Comparison of ENCODE assay signal across 8 cellular contexts in the genomic region with DNA sequence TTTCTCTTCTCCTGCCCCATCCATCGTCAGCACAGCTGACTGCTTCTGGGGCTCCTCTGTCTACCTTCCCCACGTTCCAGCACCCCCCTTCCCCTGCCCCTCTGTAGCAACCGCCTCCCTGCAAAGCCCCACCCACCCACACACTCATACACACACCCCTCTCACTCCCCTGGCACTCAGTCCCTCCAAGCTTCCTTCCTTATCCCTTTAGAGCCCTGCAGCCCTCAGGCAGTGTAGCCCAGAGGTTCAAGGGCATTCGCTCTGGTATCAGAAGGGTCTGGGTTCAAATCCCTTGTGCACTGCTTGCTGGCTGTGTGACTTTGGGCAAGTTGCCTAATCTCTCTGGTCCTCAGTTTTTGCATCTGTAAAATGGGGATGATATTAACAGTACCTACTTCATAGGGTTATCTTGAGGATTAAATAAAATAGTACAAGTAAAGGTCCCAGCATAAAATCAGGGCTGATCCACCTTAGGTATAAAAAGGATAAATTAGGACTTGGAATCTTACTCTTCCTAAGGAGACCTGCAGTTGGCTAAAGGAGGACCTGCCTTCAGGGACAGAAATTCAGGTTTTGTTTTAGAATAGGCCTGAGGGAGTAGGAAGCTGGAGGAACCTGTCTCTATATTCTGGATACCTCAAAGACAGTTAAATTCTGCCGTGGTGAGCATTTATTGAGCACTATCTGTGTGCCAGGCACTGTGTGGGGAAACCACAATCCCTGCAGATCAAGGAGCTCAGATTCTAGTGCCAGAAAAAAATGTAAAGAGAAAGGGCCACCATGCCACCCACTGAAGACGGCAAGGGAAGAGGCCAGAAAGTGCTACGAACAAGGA.
DNase-seq lines count a peak whose midpoint lies in the region; ATAC-seq, FAIRE-seq and TF ChIP-seq lines count a peak whose summit lies in the region.

No MANE protein-coding gene starts in this region.

- H3K9me2 ChIP-seq in PC-3 (replicated peaks; ENCODE audit: low read length): no peaks in the 10 kb centered on the region

- no peak for TF ChIP-seq EP300 in transverse colon (IDR thresholded peaks at IDR 0.05; ENCODE audit: low read depth)

- H2AFZ ChIP-seq in PC-3 (ENCODE audit: low read length) (peak overlapping the region; percentile 45; the same call in 1 of the 2 replicates), endothelial cell of umbilical vein (ENCODE audit: low read depth, low read length) (peak overlapping the region; percentile 60)

- TF ChIP-seq POLR2A in endothelial cell of umbilical vein (IDR thresholded peaks at IDR 0.05; ENCODE audit: low read depth, low read length): no peak
- peak; percentile 32 for TF ChIP-seq POLR2A in transverse colon (IDR thresholded peaks at IDR 0.05)

- no peaks in the 10 kb centered on the region for H3F3A ChIP-seq in PC-3 (ENCODE audit: low read length, unreplicated experiment)

- DNase-seq in PC-3 (no peak), endothelial cell of umbilical vein (ENCODE audit: low read depth, low spot score) (no peak), mucosa of descending colon (no peak), transverse colon (no peak), DMS53 treated with DMSO at 0.1 percent for 48 hours (lab: John Stamatoyannopoulos, UW; ENCODE audit: unreplicated experiment) (no peak)

- H3K27ac ChIP-seq in PC-3 (ENCODE audit: low read length) (no peak overlapping the region), endothelial cell of umbilical vein (ENCODE audit: insufficient read depth, low read depth, low read length) (no peak overlapping the region), transverse colon (peak overlapping the region; percentile 86 to 90 (median 88))

- peaks cover 17% of the 10 kb centered on the region for H3K4me1 ChIP-seq in PC-3 (ENCODE audit: insufficient read depth, low read length)
- no peaks in the 10 kb centered on the region for H3K4me1 ChIP-seq in endothelial cell of umbilical vein (ENCODE audit: control insufficient read depth, extremely low read depth, insufficient read depth, low read length)
- H3K4me1 ChIP-seq in mucosa of descending colon (ENCODE audit: low read depth): peaks cover 58% of the 10 kb centered on the region
- H3K4me1 ChIP-seq in transverse colon: peaks cover 36 to 68% (median 54%) of the 10 kb centered on the region in 4 donors

- H3K79me2 ChIP-seq in PC-3 (ENCODE audit: low read length) (no peaks in the 10 kb centered on the region), endothelial cell of umbilical vein (ENCODE audit: control insufficient read depth, insufficient read depth, low read length) (no peaks in the 10 kb centered on the region)

- ATAC-seq in PC-3 (peak; percentile 72), mucosa of descending colon (peak; percentile 72), HG02610 (IDR thresholded peaks at IDR 0.05; ENCODE audit: unreplicated experiment) (no peak), HG03045 (IDR thresholded peaks at IDR 0.05; ENCODE audit: unreplicated experiment) (no peak), GM21367 (IDR thresholded peaks at IDR 0.05; ENCODE audit: unreplicated experiment) (no peak)

- H3K36me3 ChIP-seq in PC-3 (ENCODE audit: low read depth, low read length) (no peaks in the 10 kb centered on the region), endothelial cell of umbilical vein (ENCODE audit: control insufficient read depth in 2 of 2, extremely low read depth in 1 of 2, insufficient read depth in 2 of 2, low read length in 2 of 2) (no peaks in the 10 kb centered on the region), mucosa of descending colon (ENCODE audit: low read depth) (no peaks in the 10 kb centered on the region), transverse colon (no peaks in the 10 kb centered on the region)

- no peaks in the 10 kb centered on the region for H4K20me1 ChIP-seq in PC-3 (ENCODE audit: low read length)
- H4K20me1 ChIP-seq in endothelial cell of umbilical vein (replicated peaks; ENCODE audit: control insufficient read depth, extremely low read depth, insufficient read depth, low read length): no peaks in the 10 kb centered on the region

- H3K9me3 ChIP-seq in PC-3 (ENCODE audit: low read length) (no peaks in the 10 kb centered on the region), endothelial cell of umbilical vein (replicated peaks; ENCODE audit: control insufficient read depth, insufficient read depth, low read length) (no peaks in the 10 kb centered on the region), mucosa of descending colon (no peaks in the 10 kb centered on the region), transverse colon (no peaks in the 10 kb centered on the region)

- FAIRE-seq in endothelial cell of umbilical vein (lab: Jason Lieb, UNC): no peak

- no peaks in the 10 kb centered on the region for H3K9me1 ChIP-seq in endothelial cell of umbilical vein (replicated peaks; ENCODE audit: control insufficient read depth, extremely low read depth, insufficient read depth, low read length)

- POLR2A ChIA-PET in PC-3 (lab: Charles Lee; ENCODE audit: unreplicated experiment) (no interaction called here), endothelial cell of umbilical vein (lab: Charles Lee) (interaction anchor here (1.7 kb wide), 1 partner anchor 192 kb away, joined by 4 read pairs; the partner anchor contains the start of gene RRBP1)

- H3K27me3 ChIP-seq in PC-3 (ENCODE audit: low read length): peaks cover 6% of the 10 kb centered on the region
- H3K27me3 ChIP-seq in endothelial cell of umbilical vein (ENCODE audit: control insufficient read depth in 2 of 2, insufficient read depth in 2 of 2, low read length in 2 of 2): peaks cover 9 to 16% of the 10 kb centered on the region in 2 experiments
- no peaks in the 10 kb centered on the region for H3K27me3 ChIP-seq in transverse colon

- CTCF ChIA-PET in PC-3 (lab: Charles Lee) (interaction anchor here (0.5 to 1.0 kb wide), 3 partner anchors 183 to 402 kb away, joined by 3 to 5 read pairs (median 3); no protein-coding TSS in a partner anchor), endothelial cell of umbilical vein (lab: Charles Lee) (interaction anchor here (0.7 to 1.9 kb wide), 11 partner anchors 12 to 224 kb away, joined by 3 to 10 read pairs (median 4); partner anchors contain the start of gene RRBP1)

- H3K4me3 ChIP-seq in PC-3 (ENCODE audit: low read length): no peak overlapping the region
- no peak overlapping the region for H3K4me3 ChIP-seq in endothelial cell of umbilical vein (replicated peaks in 1 of 3; ENCODE audit: insufficient read depth in 1 of 3, low read depth in 1 of 3, low read length in 3 of 3)
- H3K4me3 ChIP-seq in mucosa of descending colon: no peak overlapping the region
- H3K4me3 ChIP-seq in transverse colon: peak overlapping the region in 1 of 4 donors; percentile 7

- H3K9ac ChIP-seq in PC-3 (ENCODE audit: low read length): no peak overlapping the region
- no peak overlapping the region for H3K9ac ChIP-seq in endothelial cell of umbilical vein (replicated peaks; ENCODE audit: extremely low read depth, insufficient read depth, low read length)

- BruUV-seq in PC-3 (replicated peaks; lab: Mats Ljungman, UMichigan) (no TSS peak), endothelial cell of umbilical vein (replicated peaks; lab: Mats Ljungman, UMichigan) (no TSS peak)

- TF ChIP-seq CTCF in PC-3 (conservative IDR thresholded peaks at IDR 0.05; ENCODE audit: low read depth, low read length): no peak
- no peak for TF ChIP-seq CTCF in endothelial cell of umbilical vein (IDR thresholded peaks at IDR 0.05; ENCODE audit: extremely low read depth in 1 of 2, insufficient read depth in 1 of 2, low read depth in 1 of 2, low read length in 2 of 2)
- no peak for TF ChIP-seq CTCF in mucosa of descending colon (IDR thresholded peaks at IDR 0.05)
- no peak for TF ChIP-seq CTCF in transverse colon (IDR thresholded peaks at IDR 0.05)

- 6 to 25% methylated on average over 3 to 7 of the region's 7 CpGs for WGBS in transverse colon (ENCODE audit: low coverage in 1 of 2), 2 donors

- intact Hi-C loops in PC-3 (cut with micrococcal nuclease) (no loop called here), endothelial cell of umbilical vein (cut with micrococcal nuclease) (no loop called here), mucosa of descending colon (cut with DNase I, micrococcal nuclease) (no loop called here), transverse colon (cut with DNase I; ENCODE audit: low total_unique reads) (no loop called here)

- in situ Hi-C loops in transverse colon (cut with MboI; ENCODE audit: low pct_ligation_motif_present in 1 of 4, low pct_unique_long_range_greater_than_20kb in 1 of 4, low sequenced_read_pairs in 3 of 4): loop anchor here in 2 of 4 donors (25.0 kb wide), 2 partner anchors 187 to 337 kb away; partner anchors contain the start of genes BANF2 (in 1 of the 2), BFSP1 (in 1 of the 2) and RRBP1 (in 1 of the 2)

- peak overlapping the region; percentile 31 for H3K4me2 ChIP-seq in PC-3 (ENCODE audit: low read length)
- no peak overlapping the region for H3K4me2 ChIP-seq in endothelial cell of umbilical vein (ENCODE audit: insufficient read depth, low read length)

- dilution Hi-C loops in endothelial cell of umbilical vein (cut with MboI; ENCODE audit: extremely low pct_ligation_motif_present, low sequenced_read_pairs): no loop called here

TF ChIP-seq in endothelial cell of umbilical vein, 7 proteins besides CTCF, POLR2A, EP300 and RAD21:
- TF ChIP-seq JUN (IDR thresholded peaks at IDR 0.05; ENCODE audit: borderline replicate concordance, insufficient read depth, insufficient read length, low read depth) (no peak), EZH2 (IDR thresholded peaks at IDR 0.05; ENCODE audit: borderline replicate concordance, low read depth, low read length, severe bottlenecking) (no peak), GATA2 (IDR thresholded peaks at IDR 0.05; ENCODE audit: insufficient read depth, insufficient read length, low read depth, low read length) (no peak), MYC (IDR thresholded peaks at IDR 0.05; ENCODE audit: low read depth, low read length) (no peak), POLR2AphosphoS5 (IDR thresholded peaks at IDR 0.05; ENCODE audit: insufficient read depth, low read depth, low read length) (no peak), FOS (IDR thresholded peaks at IDR 0.05; ENCODE audit: borderline replicate concordance, insufficient read depth, low read length) (no peak)
- TF ChIP-seq, protein P1, sequence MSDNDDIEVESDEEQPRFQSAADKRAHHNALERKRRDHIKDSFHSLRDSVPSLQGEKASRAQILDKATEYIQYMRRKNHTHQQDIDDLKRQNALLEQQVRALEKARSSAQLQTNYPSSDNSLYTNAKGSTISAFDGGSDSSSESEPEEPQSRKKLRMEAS (IDR thresholded peaks at IDR 0.05; ENCODE audit: insufficient read depth, insufficient read length): no peak

Comparison
In these comparisons a context has a peak if more than half of its experiments do, and no peak if none do; other contexts are left out.
1. ATAC-seq: peak in PC-3 (single experiment) and mucosa of descending colon (single experiment); none in HG02610 (single experiment), HG03045 (single experiment) and GM21367 (single experiment).
2. H3K27ac ChIP-seq: peak in transverse colon (4 of 4); none in PC-3 (single experiment) and endothelial cell of umbilical vein (single experiment).